Comparison of ENCODE assay signal across 27 cellular contexts in genomic region chr4:73753215-73753614, GRCh38. TPM values are rescaled to one million over a fixed set of nuclear protein-coding genes. Genes with fewer than 3 reads are reported as not detected.
"Had no signal": no experiment of that assay in that cellular context is flagged by ENCODE, and none has a peak within 500 bp of the region (broad histone marks: within the 10 kb centered on the region; RNA-seq: fewer than 3 reads in every experiment).

No MANE protein-coding gene starts in this region.

- H3K27me3 ChIP-seq: ascending aorta, Peyer's patch, SJSA1 had no signal

- DNase-seq: activated B cell treated with CpG ODN at 0.5 μM for 24 hours; activated CD4-positive, alpha-beta memory T cell treated with anti-CD3 and anti-CD28 coated beads for 36 hours; activated CD4-positive, alpha-beta T cell treated with anti-CD3 and anti-CD28 coated beads for 4 hours; activated CD4-positive, alpha-beta T cell treated with anti-CD3 and anti-CD28 coated beads, Interleukin-2, amount 50 U/mL, for 1 hour; activated CD4-positive, CD25-positive, alpha-beta regulatory T cell treated with anti-CD3 and anti-CD28 coated beads, Interleukin-2, amount 50 U/mL, for 72 hours; activated CD8-positive, alpha-beta memory T cell treated with anti-CD3 and anti-CD28 coated beads, Interleukin-2, amount 50 U/mL, for 4 hours; activated effector memory CD4-positive, alpha-beta T cell treated with Interleukin-2 at 50 U/mL for 16 hours; activated naive CD4-positive, alpha-beta T cell treated with anti-CD3 and anti-CD28 coated beads, Interleukin-2, amount 10 ng/mL, durations not matched to agents 7 days and 5 days; activated T-cell treated with anti-CD3 and anti-CD28 coated beads for 4 hours; activated T-cell treated with anti-CD3 and anti-CD28 coated beads, Interleukin-2, amount 50 U/mL, for 4 hours; amniotic stem cell; NCI-H1105; NCI-H1417 treated with DMSO at 0.1 percent for 48 hours; NCI-H1930; NCI-H2081 treated with DMSO at 0.1 percent for 48 hours; NCI-H226; NCI-H446 treated with DMSO at 0.1 percent for 48 hours; NCI-H524; NCI-H69; PC-3; Peyer's patch; RPMI8226; SHP77 treated with DMSO at 0.1 percent for 48 hours; SK-N-SH had no signal

- H3K9me3 ChIP-seq: ascending aorta, Peyer's patch, SJSA1, SK-N-SH had no signal

- H3K36me3 ChIP-seq: ascending aorta, Peyer's patch, SJSA1 had no signal

- H3K4me3 ChIP-seq: ascending aorta, Peyer's patch, SJSA1 had no signal

- H3K4me1 ChIP-seq: ascending aorta, Peyer's patch, SJSA1 had no signal

- H3K27ac ChIP-seq: ascending aorta, Peyer's patch, SJSA1 had no signal

- H3K9ac ChIP-seq: SK-N-SH had no signal

- H3K4me2 ChIP-seq: SK-N-SH had no signal

- FAIRE-seq: TTC549 had no signal

RNA-seq across cellular contexts. Expression of gene CXCL8, which starts 12.8 kb away (rescaled TPM):
- total RNA-seq: ascending aorta had no signal
